ENCODE assay signal across 31 cellular contexts in genomic region chr5:6994097-6994496, GRCh38.
"Had no signal": no experiment of that assay in that cellular context is flagged by ENCODE, and none has a peak within 500 bp of the region (broad histone marks: within the 10 kb centered on the region; RNA-seq: fewer than 3 reads in every experiment).

No MANE protein-coding gene starts in this region.

- H3K27ac Mint-ChIP-seq: naive thymus-derived CD4-positive, alpha-beta T cell; natural killer cell; nephron; progenitor cell of endocrine pancreas; stimulated activated memory B cell treated with anti-CD40 and anti-IgM and Interleukin-4, amounts not matched to agents 10 μg/mL and 1 μg/mL and 100 μg/mL, for 72 hours; stimulated activated naive CD8-positive, alpha-beta T cell treated with anti-CD3 and anti-CD28 coated beads, Interleukin-15, amount 100 ng/mL, for 72 hours; type B pancreatic cell had no signal

- ATAC-seq: naive thymus-derived CD4-positive, alpha-beta T cell; natural killer cell; psoas muscle; right cardiac atrium; right lobe of liver; stimulated activated memory B cell treated with anti-CD40 and anti-IgM and Interleukin-4, amounts not matched to agents 10 μg/mL and 1 μg/mL and 100 μg/mL, for 72 hours; stimulated activated naive CD8-positive, alpha-beta T cell treated with anti-CD3 and anti-CD28 coated beads, Interleukin-15, amount 100 ng/mL, for 72 hours; stimulated activated naive CD8-positive, alpha-beta T cell treated with anti-CD3 and anti-CD28 coated beads, Interleukin-15, Interleukin-2, amounts not matched to agents 100 U/mL and 50 U/mL, for 24 hours; upper lobe of right lung had no signal

- H3K36me3 Mint-ChIP-seq: naive thymus-derived CD4-positive, alpha-beta T cell; stimulated activated memory B cell treated with anti-CD40 and anti-IgM and Interleukin-4, amounts not matched to agents 10 μg/mL and 1 μg/mL and 100 μg/mL, for 72 hours; type B pancreatic cell had no signal

- DNase-seq: naive thymus-derived CD4-positive, alpha-beta T cell; natural killer cell; occipital lobe; ovary; posterior cingulate gyrus; psoas muscle; right cardiac atrium; right lobe of liver; spleen; stimulated activated CD4-positive, alpha-beta T cell treated with anti-CD3 and anti-CD28 coated beads, Interleukin-12 subunit alpha, Interleukin-12 subunit beta, amount 100 ng/mL, for 4 hours; stimulated activated CD4-positive, alpha-beta T cell treated with anti-CD3 and anti-CD28 coated beads, Interleukin-1b, Interleukin-23, amount 100 ng/mL, for 48 hours; stimulated activated CD4-positive, alpha-beta T cell treated with anti-CD3 and anti-CD28 coated beads, Interleukin-4, amount 100 ng/mL, for 1 hour; stimulated activated CD4-positive, alpha-beta T cell treated with anti-CD3 and anti-CD28 coated beads, Interleukin-4, amount 100 ng/mL, for 4 hours; stimulated activated CD8-positive, alpha-beta memory T cell treated with anti-CD3 and anti-CD28 coated beads, Interleukin-4, amount 100 ng/mL, for 48 hours; stimulated activated naive CD4-positive, alpha-beta T cell; stimulated activated naive CD8-positive, alpha-beta T cell treated with anti-CD3 and anti-CD28 coated beads, Interleukin-15, amount 100 ng/mL, for 72 hours; stimulated activated naive CD8-positive, alpha-beta T cell treated with anti-CD3 and anti-CD28 coated beads, Interleukin-15, Interleukin-2, amounts not matched to agents 100 U/mL and 50 U/mL, for 24 hours; substantia nigra; testis; tibial artery; transverse colon; upper lobe of right lung; uterus had no signal

- H3K9ac ChIP-seq: parathyroid adenoma had no signal

- H3K4me2 ChIP-seq: smooth muscle cell had no signal

- H3K79me2 ChIP-seq: parathyroid adenoma had no signal

- H3K27me3 ChIP-seq: ovary, right lobe of liver, spleen, suprapubic skin, testis, tibial artery, transverse colon, upper lobe of right lung, uterus had no signal

- H3K4me3 ChIP-seq: ovary, psoas muscle, right lobe of liver, skin epidermis, smooth muscle cell, spleen, suprapubic skin, testis, tibial artery, transverse colon, upper lobe of right lung, uterus had no signal

- H3K36me3 ChIP-seq: ovary, right lobe of liver, spleen, suprapubic skin, tibial artery, transverse colon, upper lobe of right lung, uterus had no signal

- H3K27ac ChIP-seq: ovary, parathyroid adenoma, psoas muscle, right lobe of liver, skin epidermis, spleen, suprapubic skin, testis, tibial artery, transverse colon, upper lobe of right lung, uterus had no signal

- H3K27me3 Mint-ChIP-seq: stimulated activated memory B cell treated with anti-CD40 and anti-IgM and Interleukin-4, amounts not matched to agents 10 μg/mL and 1 μg/mL and 100 μg/mL, for 72 hours had no signal

- H3K9me3 ChIP-seq: ovary, right lobe of liver, testis, tibial artery, transverse colon, upper lobe of right lung, uterus had no signal

- H3K4me1 Mint-ChIP-seq: naive thymus-derived CD4-positive, alpha-beta T cell; natural killer cell; nephron; stimulated activated memory B cell treated with anti-CD40 and anti-IgM and Interleukin-4, amounts not matched to agents 10 μg/mL and 1 μg/mL and 100 μg/mL, for 72 hours; stimulated activated naive CD8-positive, alpha-beta T cell treated with anti-CD3 and anti-CD28 coated beads, Interleukin-15, amount 100 ng/mL, for 72 hours had no signal

- H3K4me1 ChIP-seq: parathyroid adenoma, psoas muscle, right lobe of liver, spleen, suprapubic skin, testis, tibial artery, transverse colon, upper lobe of right lung, uterus had no signal

- H3K4me3 Mint-ChIP-seq: naive thymus-derived CD4-positive, alpha-beta T cell; natural killer cell; nephron; stimulated activated memory B cell treated with anti-CD40 and anti-IgM and Interleukin-4, amounts not matched to agents 10 μg/mL and 1 μg/mL and 100 μg/mL, for 72 hours; stimulated activated naive CD8-positive, alpha-beta T cell treated with anti-CD3 and anti-CD28 coated beads, Interleukin-15, amount 100 ng/mL, for 72 hours; type B pancreatic cell had no signal

- H2AFZ ChIP-seq: parathyroid adenoma had no signal
